1 cellular context compared by ENCODE assay signal in the genomic region with DNA sequence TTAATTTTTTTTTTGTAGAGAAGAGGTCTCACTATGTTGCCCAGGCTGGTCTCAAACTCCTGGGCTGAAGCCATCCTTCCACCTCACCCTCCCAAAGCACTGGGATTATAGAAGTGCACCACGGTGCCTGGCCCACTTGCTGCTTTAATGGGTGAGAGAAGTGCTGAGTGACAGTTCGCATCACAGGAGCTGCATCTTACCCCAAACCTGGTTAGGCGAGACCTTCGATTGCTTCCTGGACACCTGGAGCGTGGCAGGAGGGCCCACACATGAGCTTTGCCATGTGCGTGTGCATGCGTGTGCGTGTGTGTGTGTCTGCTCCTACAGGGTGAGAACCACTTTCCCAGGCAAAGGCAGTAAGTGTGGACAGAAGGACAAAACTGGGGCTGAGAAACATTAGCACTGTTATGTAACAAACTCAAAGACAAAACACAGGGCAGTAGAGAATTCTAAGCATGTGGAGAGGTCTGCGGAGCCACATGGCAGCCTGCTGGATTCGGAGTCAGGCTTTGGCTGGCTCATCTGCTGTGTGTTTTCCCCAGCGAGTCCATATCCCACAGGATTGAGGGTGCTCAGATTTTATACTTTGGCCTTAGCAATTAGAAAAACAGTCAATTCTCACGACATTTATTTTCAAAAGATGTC.
TF ChIP-seq lines count a peak whose summit lies in the region.

No MANE protein-coding gene starts in this region.

TF ChIP-seq in HepG2, 621 proteins besides CTCF, POLR2A, EP300 and RAD21:
- TF ChIP-seq, protein P1, sequence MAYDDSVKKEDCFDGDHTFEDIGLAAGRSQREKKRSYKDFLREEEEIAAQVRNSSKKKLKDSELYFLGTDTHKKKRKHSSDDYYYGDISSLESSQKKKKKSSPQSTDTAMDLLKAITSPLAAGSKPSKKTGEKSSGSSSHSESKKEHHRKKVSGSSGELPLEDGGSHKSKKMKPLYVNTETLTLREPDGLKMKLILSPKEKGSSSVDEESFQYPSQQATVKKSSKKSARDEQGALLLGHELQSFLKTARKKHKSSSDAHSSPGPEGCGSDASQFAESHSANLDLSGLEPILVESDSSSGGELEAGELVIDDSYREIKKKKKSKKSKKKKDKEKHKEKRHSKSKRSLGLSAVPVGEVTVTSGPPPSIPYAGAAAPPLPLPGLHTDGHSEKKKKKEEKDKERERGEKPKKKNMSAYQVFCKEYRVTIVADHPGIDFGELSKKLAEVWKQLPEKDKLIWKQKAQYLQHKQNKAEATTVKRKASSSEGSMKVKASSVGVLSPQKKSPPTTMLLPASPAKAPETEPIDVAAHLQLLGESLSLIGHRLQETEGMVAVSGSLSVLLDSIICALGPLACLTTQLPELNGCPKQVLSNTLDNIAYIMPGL (CRISPR knock-in tag; IDR thresholded peaks at IDR 0.05; ENCODE audit: borderline replicate concordance in 1 of 2, low read depth in 1 of 2), result no peak
- TF ChIP-seq, protein P2, sequence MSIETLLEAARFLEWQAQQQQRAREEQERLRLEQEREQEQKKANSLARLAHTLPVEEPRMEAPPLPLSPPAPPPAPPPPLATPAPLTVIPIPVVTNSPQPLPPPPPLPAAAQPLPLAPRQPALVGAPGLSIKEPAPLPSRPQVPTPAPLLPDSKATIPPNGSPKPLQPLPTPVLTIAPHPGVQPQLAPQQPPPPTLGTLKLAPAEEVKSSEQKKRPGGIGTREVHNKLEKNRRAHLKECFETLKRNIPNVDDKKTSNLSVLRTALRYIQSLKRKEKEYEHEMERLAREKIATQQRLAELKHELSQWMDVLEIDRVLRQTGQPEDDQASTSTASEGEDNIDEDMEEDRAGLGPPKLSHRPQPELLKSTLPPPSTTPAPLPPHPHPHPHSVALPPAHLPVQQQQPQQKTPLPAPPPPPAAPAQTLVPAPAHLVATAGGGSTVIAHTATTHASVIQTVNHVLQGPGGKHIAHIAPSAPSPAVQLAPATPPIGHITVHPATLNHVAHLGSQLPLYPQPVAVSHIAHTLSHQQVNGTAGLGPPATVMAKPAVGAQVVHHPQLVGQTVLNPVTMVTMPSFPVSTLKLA (IDR thresholded peaks at IDR 0.05), result 0 out of 2 replicates have a peak, but pooled peaks have one; percentile 11
